ENCODE assay signal across 9 cellular contexts in the genomic region with DNA sequence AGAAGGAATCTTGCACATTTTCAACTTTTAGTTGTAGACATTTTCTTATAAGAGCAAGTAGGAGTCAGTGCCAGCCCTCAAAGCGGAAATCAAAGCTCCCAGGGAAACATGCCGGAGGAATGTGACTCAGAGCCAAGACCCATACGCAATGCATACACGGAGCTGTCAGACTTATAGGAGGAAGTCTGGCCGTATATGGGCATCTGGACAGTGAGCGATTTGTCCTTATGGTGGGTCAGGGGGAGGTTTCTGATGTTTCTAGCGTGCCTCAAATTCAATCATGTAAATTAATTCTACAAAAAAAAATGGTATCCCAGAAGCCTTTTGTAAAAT. TPM values are rescaled to one million over a fixed set of nuclear protein-coding genes. Genes with fewer than 3 reads are reported as not detected.
DNase-seq lines count a peak whose midpoint lies in the region; ATAC-seq and TF ChIP-seq lines count a peak whose summit lies in the region.
"Had no signal": no experiment of that assay in that cellular context is flagged by ENCODE, and none has a peak within 500 bp of the region (broad histone marks: within the 10 kb centered on the region; RNA-seq: fewer than 3 reads in every experiment).

No MANE protein-coding gene starts in this region.

- in situ Hi-C loops in GM23248 (cut with MboI) = loop anchor here (25.0 kb wide), 2 partner anchors 183 to 258 kb away; no protein-coding TSS in a partner anchor

- intact Hi-C loops in psoas muscle (cut with DNase I) = no loop called here
- intact Hi-C loops in CD8-positive, alpha-beta T cell (cut with DNase I, micrococcal nuclease) = no loop called here

- no peak overlapping the region for H3K9ac ChIP-seq in GM23248

- H3K4me3 ChIP-seq in GM23248 = no peak overlapping the region
- H3K4me3 ChIP-seq in psoas muscle = peak overlapping the region; percentile 12
- no peak overlapping the region for H3K4me3 ChIP-seq in CD8-positive, alpha-beta T cell (ENCODE audit: low read depth, low read length)

- H3K27me3 ChIP-seq in GM23248 (replicated peaks; ENCODE audit: insufficient read depth) = no peaks in the 10 kb centered on the region
- H3K27me3 ChIP-seq in psoas muscle (ENCODE audit: insufficient read depth in 3 of 3, low read length in 2 of 3) = peaks cover 0 to 27% (median 2%) of the 10 kb centered on the region in 3 donors
- peaks cover 9% of the 10 kb centered on the region for H3K27me3 ChIP-seq in CD8-positive, alpha-beta T cell (ENCODE audit: insufficient read depth, low read length)

- no peak overlapping the region for H3K27ac Mint-ChIP-seq in CD8-positive, alpha-beta T cell

- no peak overlapping the region for H3K4me2 ChIP-seq in GM23248 (ENCODE audit: unreplicated experiment)

- H3K9me3 ChIP-seq in GM23248 (ENCODE audit: low read depth) (no peaks in the 10 kb centered on the region), psoas muscle (no peaks in the 10 kb centered on the region)
- H3K9me3 ChIP-seq in CD8-positive, alpha-beta T cell (ENCODE audit: low read length) = no peaks in the 10 kb centered on the region

- peak; percentile 61 for ATAC-seq in SK-N-SH treated with all-trans-retinoic acid at 6 μM for 48 hours
- no peak for ATAC-seq in psoas muscle
- no peak for ATAC-seq in GM21619 (IDR thresholded peaks at IDR 0.05; ENCODE audit: unreplicated experiment)
- no peak for ATAC-seq in activated CD4-positive, CD25-positive, alpha-beta regulatory T cell treated with anti-CD3 and anti-CD28 coated beads, Interleukin-2, amount 50 U/mL, for 24 hours
- no peak for ATAC-seq in CD8-positive, alpha-beta T cell
- ATAC-seq in HG02852 (IDR thresholded peaks at IDR 0.05; ENCODE audit: unreplicated experiment) = no peak

- no peak for TF ChIP-seq CTCF in psoas muscle (IDR thresholded peaks at IDR 0.05)
- TF ChIP-seq CTCF in CD8-positive, alpha-beta T cell (IDR thresholded peaks at IDR 0.05) = no peak

- POLR2A ChIA-PET in CD8-positive, alpha-beta T cell (lab: Charles Lee) = no interaction called here

- H3K9me3 Mint-ChIP-seq in CD8-positive, alpha-beta T cell = no peaks in the 10 kb centered on the region

- peak; percentile 31 for DNase-seq in GM23248
- peak; percentile 61 for DNase-seq in foreskin melanocyte
- DNase-seq in psoas muscle = no peak
- DNase-seq in CD8-positive, alpha-beta T cell = no peak
- DNase-seq: T-helper 2 cell had no signal

- peaks cover 31% of the 10 kb centered on the region for H3K27me3 Mint-ChIP-seq in CD8-positive, alpha-beta T cell (ENCODE audit: low read depth)

- H3K36me3 ChIP-seq in GM23248 (ENCODE audit: low read depth) = no peaks in the 10 kb centered on the region
- no peaks in the 10 kb centered on the region for H3K36me3 ChIP-seq in psoas muscle (ENCODE audit: insufficient read depth in 1 of 2, low read depth in 1 of 2)
- no peaks in the 10 kb centered on the region for H3K36me3 ChIP-seq in CD8-positive, alpha-beta T cell (ENCODE audit: insufficient read depth, low read length)

- H2AFZ ChIP-seq in GM23248 = peak overlapping the region; percentile 23; the same call in 1 of the 2 replicates

- 84 to 85% methylated on average over 7 of the region's 7 CpGs for whole genome bisulfite sequencing in GM23248 (ENCODE audit: low coverage in 1 of 2, low lambda C conversion rate in 2 of 2, missing lambda C conversion rate in 2 of 2), 2 experiments
- 38 to 55% (median 40%) methylated on average over 7 of the region's 7 CpGs for WGBS in psoas muscle, 3 donors

- no peak overlapping the region for H3K4me3 Mint-ChIP-seq in CD8-positive, alpha-beta T cell

- no peaks in the 10 kb centered on the region for H3K36me3 Mint-ChIP-seq in CD8-positive, alpha-beta T cell

- peaks cover 24% of the 10 kb centered on the region for H3F3A ChIP-seq in GM23248 (ENCODE audit: insufficient read depth)

- peaks cover 6% of the 10 kb centered on the region; the same call in 1 of the 2 replicates for H3K79me2 ChIP-seq in GM23248 (ENCODE audit: insufficient read depth)

- CTCF ChIA-PET in CD8-positive, alpha-beta T cell (lab: Charles Lee) = no interaction called here

- H3K4me1 ChIP-seq in GM23248 (ENCODE audit: insufficient read depth) = peaks cover 34% of the 10 kb centered on the region
- no peaks in the 10 kb centered on the region for H3K4me1 ChIP-seq in psoas muscle
- peaks cover 3% of the 10 kb centered on the region for H3K4me1 ChIP-seq in CD8-positive, alpha-beta T cell (ENCODE audit: insufficient read depth, low read length)

- H3K9me2 ChIP-seq in GM23248 (ENCODE audit: insufficient read depth) = no peaks in the 10 kb centered on the region

- peaks cover 7% of the 10 kb centered on the region for H3K4me1 Mint-ChIP-seq in CD8-positive, alpha-beta T cell (ENCODE audit: low read depth)

- H3K27ac ChIP-seq in GM23248 (peak overlapping the region; percentile 23; the same call in 1 of the 2 replicates), psoas muscle (no peak overlapping the region)
- no peak overlapping the region for H3K27ac ChIP-seq in CD8-positive, alpha-beta T cell (ENCODE audit: low read depth, low read length)

- no peaks in the 10 kb centered on the region for H4K20me1 ChIP-seq in GM23248 (ENCODE audit: insufficient read depth)

TF ChIP-seq in SK-N-SH treated with all-trans-retinoic acid at 6 μM for 48 hours, 23 proteins besides CTCF, POLR2A, EP300 and RAD21 (continues in another document):
- TF ChIP-seq CREB5 (CRISPR knock-in tag; IDR thresholded peaks at IDR 0.05; ENCODE audit: low read depth) (no peak), ZFP3 (CRISPR knock-in tag; IDR thresholded peaks at IDR 0.05) (no peak), TCF4 (CRISPR knock-in tag; IDR thresholded peaks at IDR 0.05; ENCODE audit: borderline replicate concordance) (no peak), ZFP30 (CRISPR knock-in tag; IDR thresholded peaks at IDR 0.05) (no peak), RARB (CRISPR knock-in tag; IDR thresholded peaks at IDR 0.05) (no peak), ARNTL (CRISPR knock-in tag; IDR thresholded peaks at IDR 0.05; ENCODE audit: borderline replicate concordance, low read depth) (no peak), TOX (CRISPR knock-in tag; IDR thresholded peaks at IDR 0.05; ENCODE audit: borderline replicate concordance) (no peak), BACH2 (CRISPR knock-in tag; IDR thresholded peaks at IDR 0.05; ENCODE audit: borderline replicate concordance) (no peak), CSRNP3 (CRISPR knock-in tag; IDR thresholded peaks at IDR 0.05) (no peak), PPARA (CRISPR knock-in tag; IDR thresholded peaks at IDR 0.05; ENCODE audit: borderline replicate concordance) (no peak), CSDC2 (CRISPR knock-in tag; IDR thresholded peaks at IDR 0.05) (no peak), SNAI2 (CRISPR knock-in tag; IDR thresholded peaks at IDR 0.05) (no peak), GLIS3 (CRISPR knock-in tag; IDR thresholded peaks at IDR 0.05) (no peak), ISL1 (CRISPR knock-in tag; IDR thresholded peaks at IDR 0.05) (no peak), OSR1 (CRISPR knock-in tag; IDR thresholded peaks at IDR 0.05) (no peak), ZC3H10 (CRISPR knock-in tag; IDR thresholded peaks at IDR 0.05) (no peak)
- TF ChIP-seq, protein P1, sequence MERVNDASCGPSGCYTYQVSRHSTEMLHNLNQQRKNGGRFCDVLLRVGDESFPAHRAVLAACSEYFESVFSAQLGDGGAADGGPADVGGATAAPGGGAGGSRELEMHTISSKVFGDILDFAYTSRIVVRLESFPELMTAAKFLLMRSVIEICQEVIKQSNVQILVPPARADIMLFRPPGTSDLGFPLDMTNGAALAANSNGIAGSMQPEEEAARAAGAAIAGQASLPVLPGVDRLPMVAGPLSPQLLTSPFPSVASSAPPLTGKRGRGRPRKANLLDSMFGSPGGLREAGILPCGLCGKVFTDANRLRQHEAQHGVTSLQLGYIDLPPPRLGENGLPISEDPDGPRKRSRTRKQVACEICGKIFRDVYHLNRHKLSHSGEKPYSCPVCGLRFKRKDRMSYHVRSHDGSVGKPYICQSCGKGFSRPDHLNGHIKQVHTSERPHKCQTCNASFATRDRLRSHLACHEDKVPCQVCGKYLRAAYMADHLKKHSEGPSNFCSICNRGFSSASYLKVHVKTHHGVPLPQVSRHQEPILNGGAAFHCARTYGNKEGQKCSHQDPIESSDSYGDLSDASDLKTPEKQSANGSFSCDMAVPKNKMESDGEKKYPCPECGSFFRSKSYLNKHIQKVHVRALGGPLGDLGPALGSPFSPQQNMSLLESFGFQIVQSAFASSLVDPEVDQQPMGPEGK (CRISPR knock-in tag; IDR thresholded peaks at IDR 0.05; ENCODE audit: borderline replicate concordance) = no peak

RNA-seq across cellular contexts. Expression of gene CCN2, which starts 3.6 kb away (rescaled TPM):
- 397 and 410 TPM in 2 replicates for total RNA-seq in GM23248 (2014; rRNA removed; shearing (Covaris generic))
- polyA plus RNA-seq in GM23248 (2016; fragmentation: Nextera tagmentation; extraction: Ambion mirVana) = 1,621 and 1,647 TPM in 2 replicates
- total RNA-seq in psoas muscle = 10 to 100 TPM; 14.1 to 25.0 (median 17.0) TPM
- 10 to 100 TPM in 1 of 3 donors, 1 to 10 TPM in 2; 4.1 to 16.2 (median 5.8) TPM for polyA plus RNA-seq in psoas muscle
- under 1 TPM in 1 of 2 experiments, not detected in 1; 0.14 TPM for total RNA-seq in CD8-positive, alpha-beta T cell

Comparison
In these comparisons a context has a peak if more than half of its experiments do, and no peak if none do; other contexts are left out.
1. DNase-seq: peak in GM23248 (single experiment) and foreskin melanocyte (single experiment); none in psoas muscle (0 of 2) and CD8-positive, alpha-beta T cell (0 of 7).
2. RNA of gene CCN2, which starts 3.6 kb away (total RNA-seq): 397 to 410 TPM in GM23248; 14.1 to 25.0 TPM in psoas muscle and 0.14 TPM in CD8-positive, alpha-beta T cell; every median in the first group is over 10 times any median in the second.